1 cellular context compared by ENCODE assay signal in the genomic region with DNA sequence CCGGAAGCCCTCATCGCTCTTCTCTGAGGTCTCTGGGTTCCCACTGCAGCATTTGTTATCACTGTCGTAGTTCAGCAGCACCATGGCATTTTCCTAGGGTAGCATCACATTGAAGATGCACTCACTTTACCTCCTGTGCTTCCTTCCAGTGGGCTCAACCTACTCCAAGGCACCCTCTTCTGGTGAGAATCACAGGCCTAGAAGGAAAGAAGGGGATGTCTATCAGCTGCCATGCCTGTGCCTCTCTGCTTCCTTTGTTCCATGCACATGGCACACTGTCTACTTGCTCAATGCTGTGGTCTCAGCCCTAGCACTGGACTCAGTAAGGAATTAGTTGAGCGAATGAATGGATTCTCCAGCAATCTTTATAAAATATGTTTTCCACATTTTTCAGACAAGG.
TF ChIP-seq lines count a peak whose summit lies in the region.

No MANE protein-coding gene starts in this region.

TF ChIP-seq in GM23338, 12 proteins besides CTCF, POLR2A, EP300 and RAD21 (continued from another document):
- TF ChIP-seq, protein P1, sequence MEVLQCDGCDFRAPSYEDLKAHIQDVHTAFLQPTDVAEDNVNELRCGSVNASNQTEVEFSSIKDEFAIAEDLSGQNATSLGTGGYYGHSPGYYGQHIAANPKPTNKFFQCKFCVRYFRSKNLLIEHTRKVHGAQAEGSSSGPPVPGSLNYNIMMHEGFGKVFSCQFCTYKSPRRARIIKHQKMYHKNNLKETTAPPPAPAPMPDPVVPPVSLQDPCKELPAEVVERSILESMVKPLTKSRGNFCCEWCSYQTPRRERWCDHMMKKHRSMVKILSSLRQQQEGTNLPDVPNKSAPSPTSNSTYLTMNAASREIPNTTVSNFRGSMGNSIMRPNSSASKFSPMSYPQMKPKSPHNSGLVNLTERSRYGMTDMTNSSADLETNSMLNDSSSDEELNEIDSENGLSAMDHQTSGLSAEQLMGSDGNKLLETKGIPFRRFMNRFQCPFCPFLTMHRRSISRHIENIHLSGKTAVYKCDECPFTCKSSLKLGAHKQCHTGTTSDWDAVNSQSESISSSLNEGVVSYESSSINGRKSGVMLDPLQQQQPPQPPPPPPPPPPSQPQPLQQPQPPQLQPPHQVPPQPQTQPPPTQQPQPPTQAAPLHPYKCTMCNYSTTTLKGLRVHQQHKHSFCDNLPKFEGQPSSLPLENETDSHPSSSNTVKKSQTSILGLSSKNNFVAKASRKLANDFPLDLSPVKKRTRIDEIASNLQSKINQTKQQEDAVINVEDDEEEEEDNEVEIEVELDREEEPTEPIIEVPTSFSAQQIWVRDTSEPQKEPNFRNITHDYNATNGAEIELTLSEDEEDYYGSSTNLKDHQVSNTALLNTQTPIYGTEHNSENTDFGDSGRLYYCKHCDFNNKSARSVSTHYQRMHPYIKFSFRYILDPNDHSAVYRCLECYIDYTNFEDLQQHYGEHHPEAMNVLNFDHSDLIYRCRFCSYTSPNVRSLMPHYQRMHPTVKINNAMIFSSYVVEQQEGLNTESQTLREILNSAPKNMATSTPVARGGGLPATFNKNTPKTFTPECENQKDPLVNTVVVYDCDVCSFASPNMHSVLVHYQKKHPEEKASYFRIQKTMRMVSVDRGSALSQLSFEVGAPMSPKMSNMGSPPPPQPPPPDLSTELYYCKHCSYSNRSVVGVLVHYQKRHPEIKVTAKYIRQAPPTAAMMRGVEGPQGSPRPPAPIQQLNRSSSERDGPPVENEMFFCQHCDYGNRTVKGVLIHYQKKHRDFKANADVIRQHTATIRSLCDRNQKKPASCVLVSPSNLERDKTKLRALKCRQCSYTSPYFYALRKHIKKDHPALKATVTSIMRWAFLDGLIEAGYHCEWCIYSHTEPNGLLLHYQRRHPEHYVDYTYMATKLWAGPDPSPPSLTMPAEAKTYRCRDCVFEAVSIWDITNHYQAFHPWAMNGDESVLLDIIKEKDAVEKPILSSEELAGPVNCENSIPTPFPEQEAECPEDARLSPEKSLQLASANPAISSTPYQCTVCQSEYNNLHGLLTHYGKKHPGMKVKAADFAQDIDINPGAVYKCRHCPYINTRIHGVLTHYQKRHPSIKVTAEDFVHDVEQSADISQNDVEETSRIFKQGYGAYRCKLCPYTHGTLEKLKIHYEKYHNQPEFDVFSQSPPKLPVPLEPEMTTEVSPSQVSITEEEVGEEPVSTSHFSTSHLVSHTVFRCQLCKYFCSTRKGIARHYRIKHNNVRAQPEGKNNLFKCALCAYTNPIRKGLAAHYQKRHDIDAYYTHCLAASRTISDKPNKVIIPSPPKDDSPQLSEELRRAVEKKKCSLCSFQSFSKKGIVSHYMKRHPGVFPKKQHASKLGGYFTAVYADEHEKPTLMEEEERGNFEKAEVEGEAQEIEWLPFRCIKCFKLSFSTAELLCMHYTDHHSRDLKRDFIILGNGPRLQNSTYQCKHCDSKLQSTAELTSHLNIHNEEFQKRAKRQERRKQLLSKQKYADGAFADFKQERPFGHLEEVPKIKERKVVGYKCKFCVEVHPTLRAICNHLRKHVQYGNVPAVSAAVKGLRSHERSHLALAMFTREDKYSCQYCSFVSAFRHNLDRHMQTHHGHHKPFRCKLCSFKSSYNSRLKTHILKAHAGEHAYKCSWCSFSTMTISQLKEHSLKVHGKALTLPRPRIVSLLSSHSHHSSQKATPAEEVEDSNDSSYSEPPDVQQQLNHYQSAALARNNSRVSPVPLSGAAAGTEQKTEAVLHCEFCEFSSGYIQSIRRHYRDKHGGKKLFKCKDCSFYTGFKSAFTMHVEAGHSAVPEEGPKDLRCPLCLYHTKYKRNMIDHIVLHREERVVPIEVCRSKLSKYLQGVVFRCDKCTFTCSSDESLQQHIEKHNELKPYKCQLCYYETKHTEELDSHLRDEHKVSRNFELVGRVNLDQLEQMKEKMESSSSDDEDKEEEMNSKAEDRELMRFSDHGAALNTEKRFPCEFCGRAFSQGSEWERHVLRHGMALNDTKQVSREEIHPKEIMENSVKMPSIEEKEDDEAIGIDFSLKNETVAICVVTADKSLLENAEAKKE (CRISPR knock-in tag; IDR thresholded peaks at IDR 0.05): no peak
- TF ChIP-seq, protein P2, sequence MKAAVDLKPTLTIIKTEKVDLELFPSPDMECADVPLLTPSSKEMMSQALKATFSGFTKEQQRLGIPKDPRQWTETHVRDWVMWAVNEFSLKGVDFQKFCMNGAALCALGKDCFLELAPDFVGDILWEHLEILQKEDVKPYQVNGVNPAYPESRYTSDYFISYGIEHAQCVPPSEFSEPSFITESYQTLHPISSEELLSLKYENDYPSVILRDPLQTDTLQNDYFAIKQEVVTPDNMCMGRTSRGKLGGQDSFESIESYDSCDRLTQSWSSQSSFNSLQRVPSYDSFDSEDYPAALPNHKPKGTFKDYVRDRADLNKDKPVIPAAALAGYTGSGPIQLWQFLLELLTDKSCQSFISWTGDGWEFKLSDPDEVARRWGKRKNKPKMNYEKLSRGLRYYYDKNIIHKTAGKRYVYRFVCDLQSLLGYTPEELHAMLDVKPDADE (IDR thresholded peaks at IDR 0.05): no peak
- no peak for TF ChIP-seq ZNF114 (CRISPR knock-in tag; IDR thresholded peaks at IDR 0.05)
- no peak for TF ChIP-seq NANOG (IDR thresholded peaks at IDR 0.05; ENCODE audit: borderline replicate concordance)
- TF ChIP-seq JUNB (IDR thresholded peaks at IDR 0.05; ENCODE audit: unreplicated experiment): no peak
- no peak for TF ChIP-seq POLR2AphosphoS5 (IDR thresholded peaks at IDR 0.05; ENCODE audit: low read depth)
- TF ChIP-seq, protein P3, sequence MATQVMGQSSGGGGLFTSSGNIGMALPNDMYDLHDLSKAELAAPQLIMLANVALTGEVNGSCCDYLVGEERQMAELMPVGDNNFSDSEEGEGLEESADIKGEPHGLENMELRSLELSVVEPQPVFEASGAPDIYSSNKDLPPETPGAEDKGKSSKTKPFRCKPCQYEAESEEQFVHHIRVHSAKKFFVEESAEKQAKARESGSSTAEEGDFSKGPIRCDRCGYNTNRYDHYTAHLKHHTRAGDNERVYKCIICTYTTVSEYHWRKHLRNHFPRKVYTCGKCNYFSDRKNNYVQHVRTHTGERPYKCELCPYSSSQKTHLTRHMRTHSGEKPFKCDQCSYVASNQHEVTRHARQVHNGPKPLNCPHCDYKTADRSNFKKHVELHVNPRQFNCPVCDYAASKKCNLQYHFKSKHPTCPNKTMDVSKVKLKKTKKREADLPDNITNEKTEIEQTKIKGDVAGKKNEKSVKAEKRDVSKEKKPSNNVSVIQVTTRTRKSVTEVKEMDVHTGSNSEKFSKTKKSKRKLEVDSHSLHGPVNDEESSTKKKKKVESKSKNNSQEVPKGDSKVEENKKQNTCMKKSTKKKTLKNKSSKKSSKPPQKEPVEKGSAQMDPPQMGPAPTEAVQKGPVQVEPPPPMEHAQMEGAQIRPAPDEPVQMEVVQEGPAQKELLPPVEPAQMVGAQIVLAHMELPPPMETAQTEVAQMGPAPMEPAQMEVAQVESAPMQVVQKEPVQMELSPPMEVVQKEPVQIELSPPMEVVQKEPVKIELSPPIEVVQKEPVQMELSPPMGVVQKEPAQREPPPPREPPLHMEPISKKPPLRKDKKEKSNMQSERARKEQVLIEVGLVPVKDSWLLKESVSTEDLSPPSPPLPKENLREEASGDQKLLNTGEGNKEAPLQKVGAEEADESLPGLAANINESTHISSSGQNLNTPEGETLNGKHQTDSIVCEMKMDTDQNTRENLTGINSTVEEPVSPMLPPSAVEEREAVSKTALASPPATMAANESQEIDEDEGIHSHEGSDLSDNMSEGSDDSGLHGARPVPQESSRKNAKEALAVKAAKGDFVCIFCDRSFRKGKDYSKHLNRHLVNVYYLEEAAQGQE (IDR thresholded peaks at IDR 0.05; ENCODE audit: unreplicated experiment): no peak
- TF ChIP-seq STAT1 (IDR thresholded peaks at IDR 0.05; ENCODE audit: unreplicated experiment): no peak
- no peak for TF ChIP-seq ZNF331 (CRISPR knock-in tag; IDR thresholded peaks at IDR 0.05; ENCODE audit: low read depth)
- no peak for TF ChIP-seq EZH2phosphoT487 (IDR thresholded peaks at IDR 0.05; ENCODE audit: unreplicated experiment)
